14 cellular contexts compared by ENCODE assay signal in genomic region chr11:118275184-118275583, GRCh38. TPM values are rescaled to one million over a fixed set of nuclear protein-coding genes. Genes with fewer than 3 reads are reported as not detected.
DNase-seq lines count a peak whose midpoint lies in the region; ATAC-seq, FAIRE-seq and TF ChIP-seq lines count a peak whose summit lies in the region.
"Had no signal": no experiment of that assay in that cellular context is flagged by ENCODE, and none has a peak within 500 bp of the region (broad histone marks: within the 10 kb centered on the region; RNA-seq: fewer than 3 reads in every experiment).

No MANE protein-coding gene starts in this region.

- intact Hi-C loops in upper lobe of right lung (cut with DNase I) = no loop called here

- no peaks in the 10 kb centered on the region for H3K36me3 Mint-ChIP-seq in activated naive CD4-positive, alpha-beta T cell treated with anti-CD3 and anti-CD28 coated beads, Interleukin-2, amount 50 U/mL, for 72 hours
- no peaks in the 10 kb centered on the region for H3K36me3 Mint-ChIP-seq in astrocyte (ENCODE audit: low read depth, unreplicated experiment)

- no peaks in the 10 kb centered on the region for H4K20me1 ChIP-seq in astrocyte (ENCODE audit: insufficient read depth, low read length)

- no peaks in the 10 kb centered on the region for H3K9me3 ChIP-seq in astrocyte (ENCODE audit: insufficient read depth, low read depth, low read length)
- no peaks in the 10 kb centered on the region for H3K9me3 ChIP-seq in upper lobe of right lung

- H3K27me3 Mint-ChIP-seq in astrocyte (ENCODE audit: low read depth, unreplicated experiment) = peaks cover 15% of the 10 kb centered on the region

- no peaks in the 10 kb centered on the region for H3K79me2 ChIP-seq in astrocyte (ENCODE audit: insufficient read depth, low read length)

- peaks cover 3 to 8% of the 10 kb centered on the region in 2 donors for H3K9me3 Mint-ChIP-seq in activated naive CD4-positive, alpha-beta T cell treated with anti-CD3 and anti-CD28 coated beads, Interleukin-2, amount 50 U/mL, for 72 hours
- H3K9me3 Mint-ChIP-seq in astrocyte (ENCODE audit: unreplicated experiment) = peaks cover 2% of the 10 kb centered on the region
- H3K9me3 Mint-ChIP-seq: nephron had no signal

- H3K27ac ChIP-seq in astrocyte (ENCODE audit: low read depth, low read length) = no peak overlapping the region
- H3K27ac ChIP-seq in upper lobe of right lung = peak overlapping the region; percentile 47
- no peak overlapping the region for H3K27ac ChIP-seq in brain microvascular endothelial cell

- peak; percentile 55 to 73 for ATAC-seq in activated naive CD4-positive, alpha-beta T cell treated with anti-CD3 and anti-CD28 coated beads, Interleukin-2, amount 50 U/mL, for 72 hours
- ATAC-seq in upper lobe of right lung = peak; percentile 49

- H3K4me3 Mint-ChIP-seq in astrocyte (ENCODE audit: unreplicated experiment) = no peak overlapping the region
- H3K4me3 Mint-ChIP-seq: nephron had no signal

- in situ Hi-C loops in brain microvascular endothelial cell (cut with HindIII; ENCODE audit: low pct_ligation_motif_present, low sequenced_read_pairs) = no loop called here

- H3K4me1 ChIP-seq in astrocyte (ENCODE audit: insufficient read depth, low read length) (peaks cover 7% of the 10 kb centered on the region), upper lobe of right lung (peaks cover 16% of the 10 kb centered on the region)

- no peak overlapping the region for H2AFZ ChIP-seq in astrocyte (ENCODE audit: low read depth, low read length)

- H3K9ac ChIP-seq in astrocyte (ENCODE audit: low read length) = no peak overlapping the region

- H3K4me1 Mint-ChIP-seq in astrocyte (ENCODE audit: low read depth, unreplicated experiment) = peaks cover 3% of the 10 kb centered on the region

- no peak for FAIRE-seq in astrocyte (lab: Jason Lieb, UNC)

- no peak for DNase-seq in activated naive CD4-positive, alpha-beta T cell treated with anti-CD3 and anti-CD28 coated beads, Interleukin-2, amount 50 U/mL, for 72 hours (ENCODE audit: low spot score in 2 of 2)
- no peak for DNase-seq in activated naive CD4-positive, alpha-beta T cell treated with Interleukin-2 at 50 U/mL for 16 hours
- DNase-seq in astrocyte (ENCODE audit: low read depth) = peak; percentile 49
- peak; percentile 56 for DNase-seq in kidney tubule cell (ENCODE audit: low spot score)
- DNase-seq in upper lobe of right lung = no peak
- DNase-seq in brain microvascular endothelial cell = no peak
- no peak for DNase-seq in AML-193 (lab: John Stamatoyannopoulos, UW)
- no peak for DNase-seq in activated gamma-delta T cell treated with Interleukin-2 at 50 U/mL for 16 hours
- DNase-seq: activated CD4-positive, CD25-positive, alpha-beta regulatory T cell treated with anti-CD3 and anti-CD28 coated beads, Interleukin-2, amount 50 U/mL, for 72 hours; DMS153; foreskin fibroblast; kidney glomerular epithelial cell; NCI-H2107 had no signal

- H3K36me3 ChIP-seq in astrocyte (ENCODE audit: insufficient read depth, low read length) (no peaks in the 10 kb centered on the region), upper lobe of right lung (no peaks in the 10 kb centered on the region), brain microvascular endothelial cell (replicated peaks) (no peaks in the 10 kb centered on the region)

- H3K4me2 ChIP-seq in astrocyte (ENCODE audit: low read length) = no peak overlapping the region

- TF ChIP-seq CTCF in astrocyte (IDR thresholded peaks at IDR 0.05; ENCODE audit: insufficient read depth, low read depth, low read length) (no peak), upper lobe of right lung (IDR thresholded peaks at IDR 0.05) (no peak), brain microvascular endothelial cell (IDR thresholded peaks at IDR 0.05; ENCODE audit: low read depth, low read length, missing control alignments) (no peak)

- H3K27me3 ChIP-seq in astrocyte (ENCODE audit: insufficient read depth, low read length) (no peaks in the 10 kb centered on the region), upper lobe of right lung (no peaks in the 10 kb centered on the region), brain microvascular endothelial cell (replicated peaks) (no peaks in the 10 kb centered on the region)

- H3K27ac Mint-ChIP-seq in activated naive CD4-positive, alpha-beta T cell treated with anti-CD3 and anti-CD28 coated beads, Interleukin-2, amount 50 U/mL, for 72 hours = peak overlapping the region in 1 of 2 donors; percentile 90
- H3K27ac Mint-ChIP-seq in astrocyte (ENCODE audit: unreplicated experiment) = no peak overlapping the region

- H3K4me3 ChIP-seq in astrocyte (ENCODE audit: insufficient read depth, low read depth, low read length) = no peak overlapping the region
- no peak overlapping the region for H3K4me3 ChIP-seq in upper lobe of right lung
- no peak overlapping the region for H3K4me3 ChIP-seq in brain microvascular endothelial cell (ENCODE audit: low read depth, low read length)

RNA-seq across cellular contexts. Expression of gene MPZL2, which starts 11.1 kb away (rescaled TPM):
- 10 to 100 TPM; 39.4 to 64.1 TPM for total RNA-seq in activated naive CD4-positive, alpha-beta T cell treated with anti-CD3 and anti-CD28 coated beads, Interleukin-2, amount 50 U/mL, for 72 hours
- 0.50 and 0.95 TPM in 2 replicates for total RNA-seq in astrocyte
- 119 TPM for total RNA-seq in upper lobe of right lung

RNA-seq across cellular contexts. Expression of gene MPZL3, which starts 23.0 kb away (rescaled TPM):
- total RNA-seq in activated naive CD4-positive, alpha-beta T cell treated with anti-CD3 and anti-CD28 coated beads, Interleukin-2, amount 50 U/mL, for 72 hours = 10 to 100 TPM; 35.0 to 93.0 TPM
- 8.2 and 8.5 TPM in 2 replicates for total RNA-seq in astrocyte
- total RNA-seq in upper lobe of right lung = 11.8 TPM

RNA-seq across cellular contexts. Expression of gene CD3E, which starts 29.3 kb away (rescaled TPM):
- total RNA-seq in activated naive CD4-positive, alpha-beta T cell treated with anti-CD3 and anti-CD28 coated beads, Interleukin-2, amount 50 U/mL, for 72 hours = 100 to 1,000 TPM; 371 to 455 TPM
- total RNA-seq in astrocyte (not detected in 2 replicates), upper lobe of right lung (14.5 TPM)

RNA-seq across cellular contexts. Expression of gene JAML, which starts 50.4 kb away (rescaled TPM):
- 100 to 1,000 TPM; 125 to 239 TPM for total RNA-seq in activated naive CD4-positive, alpha-beta T cell treated with anti-CD3 and anti-CD28 coated beads, Interleukin-2, amount 50 U/mL, for 72 hours
- total RNA-seq in astrocyte (not detected in 2 replicates), upper lobe of right lung (87.9 TPM)

Comparison
In these comparisons a context has a peak if more than half of its experiments do, and no peak if none do; other contexts are left out.
1. DNase-seq: peak in astrocyte (single experiment) and kidney tubule cell (single experiment); none in activated naive CD4-positive, alpha-beta T cell treated with anti-CD3 and anti-CD28 coated beads, Interleukin-2, amount 50 U/mL, for 72 hours (0 of 2), activated naive CD4-positive, alpha-beta T cell treated with Interleukin-2 at 50 U/mL for 16 hours (single experiment), upper lobe of right lung (single experiment), brain microvascular endothelial cell (single experiment), AML-193 (0 of 2) and activated gamma-delta T cell treated with Interleukin-2 at 50 U/mL for 16 hours (single experiment).
2. RNA of gene MPZL2, which starts 11.1 kb away (total RNA-seq): 119 TPM in upper lobe of right lung (single experiment) and 39.4 to 64.1 TPM in activated naive CD4-positive, alpha-beta T cell treated with anti-CD3 and anti-CD28 coated beads, Interleukin-2, amount 50 U/mL, for 72 hours; 0.50 to 0.95 TPM in astrocyte; every median in the first group is over 10 times any median in the second.
3. RNA of gene CD3E, which starts 29.3 kb away (total RNA-seq): 371 to 455 TPM in activated naive CD4-positive, alpha-beta T cell treated with anti-CD3 and anti-CD28 coated beads, Interleukin-2, amount 50 U/mL, for 72 hours; 14.5 TPM in upper lobe of right lung (single experiment) and not detected in astrocyte; every median in the first group is over 10 times any median in the second.